In the genomic region with DNA sequence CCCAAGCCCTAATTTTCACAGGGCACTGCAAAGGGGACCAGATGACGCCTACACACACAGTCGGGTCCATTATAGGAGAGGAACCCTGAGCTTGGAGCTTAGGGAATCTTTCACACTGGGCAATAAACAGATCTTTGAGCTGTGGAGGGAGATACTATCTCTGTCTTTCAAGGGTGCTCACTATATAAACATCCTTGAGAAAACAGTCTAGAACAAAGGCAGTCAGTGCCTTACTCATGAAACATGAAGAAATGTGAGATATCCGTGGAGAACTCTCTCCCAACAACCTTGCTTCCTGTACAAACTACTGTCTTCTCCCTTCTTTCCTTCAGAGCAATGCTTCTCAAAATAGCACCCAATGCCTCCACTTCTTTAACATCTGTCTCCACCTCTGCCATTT, we compare ENCODE assay signal across 24 cellular contexts.
DNase-seq lines count a peak whose midpoint lies in the region; FAIRE-seq and TF ChIP-seq lines count a peak whose summit lies in the region.
"Had no signal": no experiment of that assay in that cellular context is flagged by ENCODE, and none has a peak within 500 bp of the region (broad histone marks: within the 10 kb centered on the region; RNA-seq: fewer than 3 reads in every experiment).

No MANE protein-coding gene starts in this region.

- no peak overlapping the region for H3K4me2 ChIP-seq in mesenchymal stem cell (ENCODE audit: low read length, poor library complexity, severe bottlenecking)
- H3K4me2 ChIP-seq: BLaER1 treated with 17β-estradiol and CSF1 and Interleukin-3, amounts not matched to agents 10 nM and 100 nM had no signal

- H3K4me3 ChIP-seq in bronchial epithelial cell (ENCODE audit: low read depth, low read length) (no peak overlapping the region), mesenchymal stem cell (ENCODE audit: insufficient read depth in 1 of 2, low read depth in 1 of 2, low read length in 2 of 2) (no peak overlapping the region)
- H3K4me3 ChIP-seq: BLaER1 treated with 17β-estradiol and CSF1 and Interleukin-3, amounts not matched to agents 10 nM and 100 nM; coronary artery; heart left ventricle; right lobe of liver had no signal

- no peak overlapping the region for H2BK120ac ChIP-seq in mesenchymal stem cell (ENCODE audit: low read depth, low read length)

- H3K27me3 ChIP-seq in bronchial epithelial cell (ENCODE audit: control insufficient read depth, insufficient read depth, low read length) (no peaks in the 10 kb centered on the region), mesenchymal stem cell (ENCODE audit: control insufficient read depth in 1 of 2, insufficient read depth in 1 of 2, low read length in 2 of 2) (no peaks in the 10 kb centered on the region)
- H3K27me3 ChIP-seq: BLaER1 treated with 17β-estradiol and CSF1 and Interleukin-3, amounts not matched to agents 10 nM and 100 nM; heart left ventricle; right lobe of liver had no signal

- H2BK15ac ChIP-seq in mesenchymal stem cell (ENCODE audit: low read depth, poor library complexity, severe bottlenecking), result no peak overlapping the region

- FAIRE-seq in bronchial epithelial cell (lab: Jason Lieb, UNC), result peak; percentile 18

- no peak overlapping the region for H2BK5ac ChIP-seq in mesenchymal stem cell (ENCODE audit: low read depth, low read length, poor library complexity, severe bottlenecking)

- intact Hi-C loops in cardiac septum (cut with DNase I), result no loop called here

- no peaks in the 10 kb centered on the region for H3K9me3 ChIP-seq in mesenchymal stem cell (ENCODE audit: control insufficient read depth, low read length)
- H3K9me3 ChIP-seq: BLaER1 treated with 17β-estradiol and CSF1 and Interleukin-3, amounts not matched to agents 10 nM and 100 nM; heart left ventricle; right lobe of liver had no signal

- no peak overlapping the region for H2AFZ ChIP-seq in mesenchymal stem cell (ENCODE audit: low read depth, low read length)
- H2AFZ ChIP-seq: parathyroid adenoma had no signal

- no peak overlapping the region for H3K27ac ChIP-seq in mesenchymal stem cell (ENCODE audit: low read length, poor library complexity, severe bottlenecking)
- H3K27ac ChIP-seq: BLaER1 treated with 17β-estradiol and CSF1 and Interleukin-3, amounts not matched to agents 10 nM and 100 nM; coronary artery; heart left ventricle; parathyroid adenoma; right lobe of liver had no signal

- no peak overlapping the region for H2AK5ac ChIP-seq in mesenchymal stem cell (ENCODE audit: low read length, severe bottlenecking)

- no peak overlapping the region for H4K8ac ChIP-seq in mesenchymal stem cell (ENCODE audit: low read length)

- no peak overlapping the region for H3K23ac ChIP-seq in mesenchymal stem cell (ENCODE audit: low read length in 2 of 2)

- H3K18ac ChIP-seq in mesenchymal stem cell (ENCODE audit: low read depth in 1 of 2, low read length in 2 of 2), result no peak overlapping the region

- no peak overlapping the region for H2BK12ac ChIP-seq in mesenchymal stem cell (ENCODE audit: low read length in 2 of 2)

- 37% methylated on average over 3 of the region's 3 CpGs for WGBS in mesenchymal stem cell

- no peak overlapping the region for H3K9ac ChIP-seq in mesenchymal stem cell (ENCODE audit: low read length)
- H3K9ac ChIP-seq: BLaER1 treated with 17β-estradiol and CSF1 and Interleukin-3, amounts not matched to agents 10 nM and 100 nM; parathyroid adenoma had no signal

- no peak overlapping the region for H3K4ac ChIP-seq in mesenchymal stem cell (ENCODE audit: low read depth in 1 of 2, low read length in 2 of 2)

- H3K4me1 ChIP-seq in mesenchymal stem cell (ENCODE audit: control insufficient read depth, insufficient read depth, low read depth, low read length), result no peaks in the 10 kb centered on the region
- H3K4me1 ChIP-seq: parathyroid adenoma, right lobe of liver had no signal

- H3K36me3 ChIP-seq in bronchial epithelial cell (ENCODE audit: control insufficient read depth, insufficient read depth, low read length), result peaks cover 2% of the 10 kb centered on the region
- peaks cover 7 to 34% of the 10 kb centered on the region in 2 experiments for H3K36me3 ChIP-seq in mesenchymal stem cell (ENCODE audit: control insufficient read depth in 1 of 2, insufficient read depth in 2 of 2, low read depth in 1 of 2, low read length in 2 of 2)

- no peak for TF ChIP-seq CTCF in bronchial epithelial cell (IDR thresholded peaks at IDR 0.05; ENCODE audit: insufficient read depth, low read length, severe bottlenecking)

- H3K79me1 ChIP-seq in mesenchymal stem cell (replicated peaks; ENCODE audit: low read length, poor library complexity, severe bottlenecking), result peaks cover 2% of the 10 kb centered on the region

- no peak overlapping the region for H3K14ac ChIP-seq in mesenchymal stem cell (ENCODE audit: low read length in 2 of 2)

- no peak overlapping the region for H4K91ac ChIP-seq in mesenchymal stem cell (ENCODE audit: low read length)

- peak; percentile 76 for DNase-seq in EH (ENCODE audit: low read depth)
- peak; percentile 15 for DNase-seq in M059J (ENCODE audit: low read depth)
- DNase-seq in bronchial epithelial cell (ENCODE audit: low read depth), result no peak
- DNase-seq in mesenchymal stem cell, result peak; percentile 51
- DNase-seq in stimulated activated naive CD4-positive, alpha-beta T cell treated with Interleukin-2 at 50 U/mL for 16 hours (lab: John Stamatoyannopoulos, UW), result no peak
- DNase-seq in superior temporal gyrus (ENCODE audit: extremely low spot score), result no peak
- no peak for DNase-seq in cardiac septum (ENCODE audit: low spot score)
- DNase-seq in NCI-H1092 treated with DMSO at 0.1 percent for 48 hours (lab: John Stamatoyannopoulos, UW), result no peak
- DNase-seq: activated CD4-positive, alpha-beta T cell treated with anti-CD3 and anti-CD28 coated beads for 48 hours; activated T-cell treated with anti-CD3 and anti-CD28 coated beads, Interleukin-2, amount 50 U/mL, for 48 hours; GF-D8; H9; heart left ventricle; KG1; left colon; midbrain; NCI-H187; NCI-H226; NCI-H774; right lobe of liver; SHP77 had no signal

Comparison
In these comparisons a context has a peak if more than half of its experiments do, and no peak if none do; other contexts are left out.
1. DNase-seq: peak in EH (single experiment), M059J (single experiment) and mesenchymal stem cell (single experiment); none in bronchial epithelial cell (single experiment), stimulated activated naive CD4-positive, alpha-beta T cell treated with Interleukin-2 at 50 U/mL for 16 hours (single experiment), superior temporal gyrus (single experiment), cardiac septum (single experiment) and NCI-H1092 treated with DMSO at 0.1 percent for 48 hours (single experiment).